24 cellular contexts compared by ENCODE assay signal in the genomic region with DNA sequence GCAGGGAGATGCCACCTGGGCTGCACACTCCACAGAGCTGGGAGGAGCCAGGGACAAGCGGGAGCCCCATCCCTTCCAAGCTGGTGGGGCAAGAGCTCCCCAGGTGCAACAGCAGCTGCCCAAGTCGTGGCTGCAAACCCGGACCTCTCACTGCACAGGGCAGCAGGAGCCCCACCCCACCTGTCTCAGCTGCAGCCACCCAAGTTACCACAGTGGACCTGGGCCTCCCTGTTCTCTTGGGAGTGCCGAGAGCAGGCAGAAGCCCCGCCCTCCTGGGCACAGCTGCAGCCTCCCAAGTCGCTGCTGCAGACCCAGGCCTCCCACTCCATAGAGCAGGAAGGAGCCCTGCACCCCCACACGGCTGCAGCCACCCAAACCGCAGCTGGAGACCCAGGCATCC.
DNase-seq lines count a peak whose midpoint lies in the region; ATAC-seq and TF ChIP-seq lines count a peak whose summit lies in the region.
"Had no signal": no experiment of that assay in that cellular context is flagged by ENCODE, and none has a peak within 500 bp of the region (broad histone marks: within the 10 kb centered on the region; RNA-seq: fewer than 3 reads in every experiment).

No MANE protein-coding gene starts in this region.

- no peaks in the 10 kb centered on the region for H3K4me1 Mint-ChIP-seq in stimulated activated naive CD8-positive, alpha-beta T cell treated with anti-CD3 and anti-CD28 coated beads, Interleukin-15, amount 100 ng/mL, for 72 hours
- H3K4me1 Mint-ChIP-seq in endodermal cell = no peaks in the 10 kb centered on the region
- H3K4me1 Mint-ChIP-seq: GM23338, H9 had no signal

- TF ChIP-seq CTCF in endodermal cell (conservative IDR thresholded peaks at IDR 0.05) (no peak), mucosa of descending colon (IDR thresholded peaks at IDR 0.05) (no peak)

- H3K27ac ChIP-seq in endodermal cell (ENCODE audit: low read depth, low read length) = no peak overlapping the region
- H3K27ac ChIP-seq: BLaER1 had no signal

- H3K4me1 ChIP-seq in endodermal cell (ENCODE audit: control insufficient read depth, insufficient read depth, low read length) (no peaks in the 10 kb centered on the region), mucosa of descending colon (ENCODE audit: low read depth) (no peaks in the 10 kb centered on the region)
- H3K4me1 ChIP-seq: BLaER1 had no signal

- DNase-seq in stimulated activated naive CD8-positive, alpha-beta T cell treated with anti-CD3 and anti-CD28 coated beads, Interleukin-15, amount 100 ng/mL, for 72 hours = no peak
- no peak for DNase-seq in stimulated activated naive CD8-positive, alpha-beta T cell treated with anti-CD3 and anti-CD28 coated beads, Interleukin-15, Interleukin-2, amounts not matched to agents 100 U/mL and 50 U/mL, for 24 hours
- DNase-seq in endodermal cell = peak; percentile 28
- DNase-seq in mucosa of descending colon = no peak
- DNase-seq in NCI-H1092 treated with DMSO at 0.1 percent for 48 hours (lab: John Stamatoyannopoulos, UW) = no peak
- no peak for DNase-seq in activated T-cell treated with anti-CD3 and anti-CD28 coated beads, Interleukin-2, amount 50 U/mL, for 1 hour
- DNase-seq: CD4-positive, alpha-beta T cell; COR-L47; H9; NCI-H1417; NCI-H1694 treated with DMSO at 0.1 percent for 48 hours; NCI-H2081 treated with DMSO at 0.1 percent for 48 hours; NCI-H2171; NCI-H226; NCI-H510A; NCI-H748 treated with DMSO at 0.1 percent for 48 hours; SK-N-SH; SW 1271 had no signal

- H3K27me3 Mint-ChIP-seq in stimulated activated naive CD8-positive, alpha-beta T cell treated with anti-CD3 and anti-CD28 coated beads, Interleukin-15, amount 100 ng/mL, for 72 hours = no peaks in the 10 kb centered on the region
- no peaks in the 10 kb centered on the region for H3K27me3 Mint-ChIP-seq in endodermal cell (ENCODE audit: insufficient read depth)
- H3K27me3 Mint-ChIP-seq: CD4-positive, alpha-beta T cell had no signal

- no peaks in the 10 kb centered on the region for H3K36me3 Mint-ChIP-seq in endodermal cell (ENCODE audit: low read depth)

- H3K9me3 Mint-ChIP-seq in stimulated activated naive CD8-positive, alpha-beta T cell treated with anti-CD3 and anti-CD28 coated beads, Interleukin-15, amount 100 ng/mL, for 72 hours = peaks cover 0 to under 1% of the 10 kb centered on the region in 2 donors
- H3K9me3 Mint-ChIP-seq in endodermal cell = peaks cover 6% of the 10 kb centered on the region
- H3K9me3 Mint-ChIP-seq: CD4-positive, alpha-beta T cell had no signal

- ATAC-seq in stimulated activated naive CD8-positive, alpha-beta T cell treated with anti-CD3 and anti-CD28 coated beads, Interleukin-15, amount 100 ng/mL, for 72 hours = peak; percentile 31
- ATAC-seq in stimulated activated naive CD8-positive, alpha-beta T cell treated with anti-CD3 and anti-CD28 coated beads, Interleukin-15, Interleukin-2, amounts not matched to agents 100 U/mL and 50 U/mL, for 24 hours = no peak
- ATAC-seq in mucosa of descending colon = peak; percentile 28
- ATAC-seq in GM19324 (IDR thresholded peaks at IDR 0.05; ENCODE audit: low FRiP score, unreplicated experiment) = no peak
- ATAC-seq in GM21528 (IDR thresholded peaks at IDR 0.05; ENCODE audit: low FRiP score, unreplicated experiment) = no peak
- ATAC-seq: GM23338, K562, Panc1 had no signal

- no peak overlapping the region for H3K4me3 ChIP-seq in endodermal cell (ENCODE audit: low read length)
- H3K4me3 ChIP-seq in mucosa of descending colon = no peak overlapping the region
- H3K4me3 ChIP-seq: BLaER1, GM23338, K562 had no signal

- H3K27me3 ChIP-seq in endodermal cell (ENCODE audit: control insufficient read depth, insufficient read depth, low read length, poor library complexity, severe bottlenecking) = no peaks in the 10 kb centered on the region
- H3K27me3 ChIP-seq: BLaER1 had no signal

- H3K9ac ChIP-seq in endodermal cell (ENCODE audit: extremely low read depth, low read length, poor library complexity, severe bottlenecking) = no peak overlapping the region
- H3K9ac ChIP-seq: BLaER1, SK-N-SH had no signal

- intact Hi-C loops in mucosa of descending colon (cut with DNase I, micrococcal nuclease) = no loop called here

- no peak overlapping the region for H3K4me3 Mint-ChIP-seq in stimulated activated naive CD8-positive, alpha-beta T cell treated with anti-CD3 and anti-CD28 coated beads, Interleukin-15, amount 100 ng/mL, for 72 hours
- no peak overlapping the region for H3K4me3 Mint-ChIP-seq in endodermal cell
- H3K4me3 Mint-ChIP-seq: CD4-positive, alpha-beta T cell; GM23338; H9 had no signal

- 92 to 100% methylated on average over 1 to 8 of the region's 8 CpGs for WGBS in endodermal cell (ENCODE audit: insufficient coverage in 1 of 2, insufficient read length in 1 of 2), 2 experiments

- H3K36me3 ChIP-seq in endodermal cell (ENCODE audit: control insufficient read depth, insufficient read depth, low read length) (no peaks in the 10 kb centered on the region), mucosa of descending colon (ENCODE audit: low read depth) (no peaks in the 10 kb centered on the region)
- H3K36me3 ChIP-seq: BLaER1 had no signal

- no peak overlapping the region for H3K27ac Mint-ChIP-seq in stimulated activated naive CD8-positive, alpha-beta T cell treated with anti-CD3 and anti-CD28 coated beads, Interleukin-15, amount 100 ng/mL, for 72 hours
- H3K27ac Mint-ChIP-seq in endodermal cell = no peak overlapping the region
- H3K27ac Mint-ChIP-seq: CD4-positive, alpha-beta T cell; GM23338; H9 had no signal

- H3K9me3 ChIP-seq in endodermal cell (ENCODE audit: control insufficient read depth, low read length) (no peaks in the 10 kb centered on the region), mucosa of descending colon (no peaks in the 10 kb centered on the region)
- H3K9me3 ChIP-seq: SK-N-SH had no signal

Comparison
In these comparisons a context has a peak if more than half of its experiments do, and no peak if none do; other contexts are left out.
1. ATAC-seq: peak in stimulated activated naive CD8-positive, alpha-beta T cell treated with anti-CD3 and anti-CD28 coated beads, Interleukin-15, amount 100 ng/mL, for 72 hours (single experiment) and mucosa of descending colon (single experiment); none in stimulated activated naive CD8-positive, alpha-beta T cell treated with anti-CD3 and anti-CD28 coated beads, Interleukin-15, Interleukin-2, amounts not matched to agents 100 U/mL and 50 U/mL, for 24 hours (single experiment), GM19324 (single experiment) and GM21528 (single experiment).